ENCODE assay signal across 18 cellular contexts in genomic region chr6:53411451-53411850, GRCh38.
A peak's percentile ranks its signal among the peaks of the same experiment; 100 is the strongest.
DNase-seq lines count a peak whose midpoint lies in the region; ATAC-seq, FAIRE-seq and TF ChIP-seq lines count a peak whose summit lies in the region.
"Had no signal": no experiment of that assay in that cellular context is flagged by ENCODE, and none has a peak within 500 bp of the region (broad histone marks: within the 10 kb centered on the region; RNA-seq: fewer than 3 reads in every experiment).

No MANE protein-coding gene starts in this region.

- H3K4me2 ChIP-seq in H1 (ENCODE audit: insufficient read depth in 1 of 2, low read depth in 2 of 2, low read length in 2 of 2) (no peak overlapping the region), mesendoderm (ENCODE audit: low read length) (no peak overlapping the region)

- no peaks in the 10 kb centered on the region for H3K36me3 Mint-ChIP-seq in activated naive CD8-positive, alpha-beta T cell treated with anti-CD3 and anti-CD28 coated beads, Interleukin-2, amount 50 U/mL, for 24 hours (ENCODE audit: low read depth)
- H3K36me3 Mint-ChIP-seq: CD8-positive, alpha-beta memory T cell had no signal

- POLR2A ChIA-PET in H1 (lab: Charles Lee; ENCODE audit: partially characterized antibody): no interaction called here

- H3K23ac ChIP-seq in H1 (ENCODE audit: insufficient read length) (no peak overlapping the region), mesendoderm (ENCODE audit: low read length) (no peak overlapping the region)

- H4K20me1 ChIP-seq in H1 (replicated peaks in 1 of 2; ENCODE audit: control insufficient read depth in 1 of 2, insufficient read depth in 2 of 2, low read length in 2 of 2): no peaks in the 10 kb centered on the region

- no peak for TF ChIP-seq EP300 in H1 (IDR thresholded peaks at IDR 0.05; ENCODE audit: borderline replicate concordance in 1 of 2, low read depth in 2 of 2, low read length in 2 of 2)

- no peak overlapping the region for H3K18ac ChIP-seq in H1 (ENCODE audit: extremely low read depth, low read length)
- no peak overlapping the region for H3K18ac ChIP-seq in mesendoderm (ENCODE audit: low read length)

- CTCF ChIA-PET in H1 (lab: Charles Lee; ENCODE audit: partially characterized antibody): interaction anchor here (0.8 to 3.7 kb wide), 23 partner anchors 11 to 996 kb away, joined by 3 to 21 read pairs (median 5); no protein-coding TSS in a partner anchor

- H3K9me3 ChIP-seq in H1 (ENCODE audit: insufficient read depth in 2 of 2, low read depth in 1 of 2, low read length in 1 of 2) (no peaks in the 10 kb centered on the region), left ventricle myocardium inferior (replicated peaks) (no peaks in the 10 kb centered on the region)
- H3K9me3 ChIP-seq: left lung had no signal

- H3K4me3 ChIP-seq in H1 (ENCODE audit: extremely low read depth in 1 of 4, insufficient read depth in 2 of 4, low read depth in 3 of 4, low read length in 4 of 4) (no peak overlapping the region), mesendoderm (ENCODE audit: low read length) (no peak overlapping the region), left ventricle myocardium inferior (no peak overlapping the region)
- H3K4me3 ChIP-seq: left lung had no signal

- H2AK5ac ChIP-seq in H1 (ENCODE audit: low read depth, low read length): no peak overlapping the region
- no peak overlapping the region for H2AK5ac ChIP-seq in mesendoderm (ENCODE audit: low read length)

- H4K5ac ChIP-seq in H1 (ENCODE audit: insufficient read length, low read depth, low read length) (no peak overlapping the region), mesendoderm (ENCODE audit: low read length) (no peak overlapping the region)

- DNase-seq in EL (peak; percentile 66), NCI-H226 (peak; percentile 95), H1 (ENCODE audit: low read depth in 1 of 2, low spot score in 2 of 2) (no peak), mesendoderm (peak; percentile 60), T-helper 1 cell (no peak), left ventricle myocardium inferior (no peak)
- DNase-seq in activated naive CD8-positive, alpha-beta T cell treated with anti-CD3 and anti-CD28 coated beads, Interleukin-2, amount 50 U/mL, for 24 hours: no peak
- DNase-seq: activated CD4-positive, alpha-beta T cell treated with anti-CD3 and anti-CD28 coated beads, Interleukin-2, amount 50 U/mL, for 1 hour; activated CD8-positive, alpha-beta memory T cell treated with anti-CD3 and anti-CD28 coated beads, Interleukin-2, amount 50 U/mL, for 48 hours; activated gamma-delta T cell; CD8-positive, alpha-beta memory T cell; DND-41; effector memory CD8-positive, alpha-beta T cell; left lung; NCI-H1417 treated with DMSO at 0.1 percent for 48 hours; occipital lobe had no signal

- H2BK120ac ChIP-seq in H1 (replicated peaks; ENCODE audit: low read depth, low read length) (no peak overlapping the region), mesendoderm (ENCODE audit: low read depth, low read length) (no peak overlapping the region)

- H2BK5ac ChIP-seq in H1 (ENCODE audit: low read depth, low read length) (no peak overlapping the region), mesendoderm (ENCODE audit: low read length) (no peak overlapping the region)

- TF ChIP-seq RAD21 in H1 (IDR thresholded peaks at IDR 0.05 in 1 of 2, conservative IDR thresholded peaks at IDR 0.05 in 1 of 2; ENCODE audit: low read depth in 2 of 2, low read length in 2 of 2): no peak

- H3K79me2 ChIP-seq in H1 (ENCODE audit: control insufficient read depth in 1 of 2, insufficient read depth in 2 of 2, low read length in 2 of 2) (no peaks in the 10 kb centered on the region), mesendoderm (ENCODE audit: control insufficient read depth, insufficient read depth, low read length) (no peaks in the 10 kb centered on the region)

- H2BK12ac ChIP-seq in H1 (ENCODE audit: low read depth, low read length): no peak overlapping the region

- no peak overlapping the region for H3K14ac ChIP-seq in H1 (ENCODE audit: insufficient read length)

- no peaks in the 10 kb centered on the region for H3K27me3 Mint-ChIP-seq in activated naive CD8-positive, alpha-beta T cell treated with anti-CD3 and anti-CD28 coated beads, Interleukin-2, amount 50 U/mL, for 24 hours
- H3K27me3 Mint-ChIP-seq: CD8-positive, alpha-beta memory T cell; effector memory CD8-positive, alpha-beta T cell had no signal

- no peak overlapping the region for H3K56ac ChIP-seq in H1 (replicated peaks; ENCODE audit: insufficient read length, low read depth, low read length)
- no peak overlapping the region for H3K56ac ChIP-seq in mesendoderm (ENCODE audit: low read length)

- H4K8ac ChIP-seq in H1 (ENCODE audit: extremely low read depth, insufficient read depth, low read length) (no peak overlapping the region), mesendoderm (ENCODE audit: low read depth, low read length) (no peak overlapping the region)

- H3K4me1 ChIP-seq in H1 (replicated peaks in 1 of 4; ENCODE audit: control insufficient read depth in 3 of 4, insufficient read depth in 4 of 4, low read length in 3 of 4) (peaks cover 0 to 2% (median 0%) of the 10 kb centered on the region in 4 experiments; a peak in 1 of 7 replicates), mesendoderm (ENCODE audit: control insufficient read depth, low read depth, low read length) (no peaks in the 10 kb centered on the region), left ventricle myocardium inferior (peaks cover 8% of the 10 kb centered on the region)
- H3K4me1 ChIP-seq: left lung had no signal

- no peak overlapping the region for H3K4me3 Mint-ChIP-seq in activated naive CD8-positive, alpha-beta T cell treated with anti-CD3 and anti-CD28 coated beads, Interleukin-2, amount 50 U/mL, for 24 hours
- H3K4me3 Mint-ChIP-seq: CD8-positive, alpha-beta memory T cell; effector memory CD8-positive, alpha-beta T cell had no signal

- TF ChIP-seq POLR2A in H1 (IDR thresholded peaks at IDR 0.05; ENCODE audit: control extremely low read depth in 1 of 2, low read depth in 2 of 2, low read length in 2 of 2): no peak

- H2BK15ac ChIP-seq in H1 (ENCODE audit: low read length) (no peak overlapping the region), mesendoderm (replicated peaks; ENCODE audit: low read depth) (no peak overlapping the region)

- no peak overlapping the region for H2AFZ ChIP-seq in H1 (ENCODE audit: low read length)

- H3K27ac ChIP-seq in H1 (ENCODE audit: low read depth, low read length) (no peak overlapping the region), mesendoderm (ENCODE audit: low read depth, low read length) (no peak overlapping the region), left ventricle myocardium inferior (replicated peaks) (no peak overlapping the region)
- H3K27ac ChIP-seq: left lung had no signal

- no peaks in the 10 kb centered on the region for H3K36me3 ChIP-seq in H1 (ENCODE audit: control insufficient read depth in 2 of 4, insufficient read depth in 4 of 4, low read length in 3 of 4)
- no peaks in the 10 kb centered on the region for H3K36me3 ChIP-seq in mesendoderm (ENCODE audit: control insufficient read depth, insufficient read depth, low read length)
- no peaks in the 10 kb centered on the region for H3K36me3 ChIP-seq in left ventricle myocardium inferior
- H3K36me3 ChIP-seq: left lung had no signal

- H3K23me2 ChIP-seq in H1 (ENCODE audit: low read depth, low read length): no peaks in the 10 kb centered on the region; the same call in 1 of the 2 replicates

- 70% methylated on average over 2 of the region's 2 CpGs; no CpG with 5 or more reads in 1 of the 2 experiments for WGBS in H1 (ENCODE audit: extremely low coverage in 1 of 2, insufficient coverage in 1 of 2, insufficient read length in 1 of 2, insufficient replicate concordance in 2 of 2, low coverage in 1 of 2, low lambda C conversion rate in 2 of 2, missing lambda C conversion rate in 1 of 2), 2 experiments
- WGBS in mesendoderm (ENCODE audit: extremely low coverage, insufficient coverage, low lambda C conversion rate): no CpG with 5 or more reads among the region's 2 CpGs

- H3K4me1 Mint-ChIP-seq in activated naive CD8-positive, alpha-beta T cell treated with anti-CD3 and anti-CD28 coated beads, Interleukin-2, amount 50 U/mL, for 24 hours: peaks cover 4% of the 10 kb centered on the region

- no peak overlapping the region for H3K9ac ChIP-seq in H1 (replicated peaks in 1 of 4; ENCODE audit: extremely low read depth in 1 of 4, low read depth in 3 of 4, low read length in 3 of 4)
- no peak overlapping the region for H3K9ac ChIP-seq in mesendoderm (ENCODE audit: low read length)

- no peak overlapping the region for H3K27ac Mint-ChIP-seq in activated naive CD8-positive, alpha-beta T cell treated with anti-CD3 and anti-CD28 coated beads, Interleukin-2, amount 50 U/mL, for 24 hours
- H3K27ac Mint-ChIP-seq: CD8-positive, alpha-beta memory T cell; effector memory CD8-positive, alpha-beta T cell had no signal

- intact Hi-C loops in left ventricle myocardium inferior (cut with micrococcal nuclease): loop anchor here (2.0 kb wide), 1 partner anchor 239 kb away; no protein-coding TSS in a partner anchor

- H3K9me3 Mint-ChIP-seq in activated naive CD8-positive, alpha-beta T cell treated with anti-CD3 and anti-CD28 coated beads, Interleukin-2, amount 50 U/mL, for 24 hours: no peaks in the 10 kb centered on the region
- H3K9me3 Mint-ChIP-seq: CD8-positive, alpha-beta memory T cell; effector memory CD8-positive, alpha-beta T cell had no signal

- H3K4ac ChIP-seq in H1 (replicated peaks; ENCODE audit: insufficient read length, low read depth, low read length) (no peak overlapping the region), mesendoderm (ENCODE audit: low read depth, low read length) (no peak overlapping the region)

- TF ChIP-seq CTCF in H1 (IDR thresholded peaks at IDR 0.05; ENCODE audit: control extremely low read depth in 1 of 3, insufficient read depth in 1 of 3, low read depth in 1 of 3, low read length in 3 of 3): no peak
- no peak for TF ChIP-seq CTCF in left ventricle myocardium inferior (IDR thresholded peaks at IDR 0.05; ENCODE audit: borderline replicate concordance)

- no peak for FAIRE-seq in H1 (lab: Jason Lieb, UNC)
- FAIRE-seq: TTC549 had no signal

- H3K79me1 ChIP-seq in H1 (ENCODE audit: low read depth, low read length) (no peaks in the 10 kb centered on the region), mesendoderm (ENCODE audit: low read length) (no peaks in the 10 kb centered on the region)

- no peak overlapping the region for H4K91ac ChIP-seq in H1 (replicated peaks; ENCODE audit: insufficient read length, low read length)

- no peak overlapping the region for H2BK20ac ChIP-seq in H1 (ENCODE audit: low read length)

- H3K27me3 ChIP-seq in H1 (replicated peaks in 1 of 4; ENCODE audit: control insufficient read depth in 3 of 4, extremely low read depth in 1 of 4, insufficient read depth in 3 of 4, low read length in 3 of 4): no peaks in the 10 kb centered on the region
- no peaks in the 10 kb centered on the region for H3K27me3 ChIP-seq in mesendoderm (ENCODE audit: insufficient read depth, low read length, poor library complexity)
- no peaks in the 10 kb centered on the region for H3K27me3 ChIP-seq in left ventricle myocardium inferior (ENCODE audit: low read depth)
- H3K27me3 ChIP-seq: left lung had no signal

- no peak for ATAC-seq in activated naive CD8-positive, alpha-beta T cell treated with anti-CD3 and anti-CD28 coated beads, Interleukin-2, amount 50 U/mL, for 24 hours
- ATAC-seq in GM19324 (IDR thresholded peaks at IDR 0.05; ENCODE audit: low FRiP score, unreplicated experiment): no peak

TF ChIP-seq in H1, 55 proteins besides CTCF, POLR2A, EP300 and RAD21 (continues in another document):
- TF ChIP-seq NANOG (IDR thresholded peaks at IDR 0.05; ENCODE audit: insufficient read depth, low read depth, low read length, poor library complexity, severe bottlenecking): peak; percentile 57

Comparison
In these comparisons a context has a peak if more than half of its experiments do, and no peak if none do; other contexts are left out.
1. DNase-seq: peak in EL (single experiment), NCI-H226 (single experiment) and mesendoderm (single experiment); none in H1 (0 of 2), activated naive CD8-positive, alpha-beta T cell treated with anti-CD3 and anti-CD28 coated beads, Interleukin-2, amount 50 U/mL, for 24 hours (single experiment), T-helper 1 cell (0 of 5) and left ventricle myocardium inferior (single experiment).